8 cellular contexts compared by ENCODE assay signal in the genomic region with DNA sequence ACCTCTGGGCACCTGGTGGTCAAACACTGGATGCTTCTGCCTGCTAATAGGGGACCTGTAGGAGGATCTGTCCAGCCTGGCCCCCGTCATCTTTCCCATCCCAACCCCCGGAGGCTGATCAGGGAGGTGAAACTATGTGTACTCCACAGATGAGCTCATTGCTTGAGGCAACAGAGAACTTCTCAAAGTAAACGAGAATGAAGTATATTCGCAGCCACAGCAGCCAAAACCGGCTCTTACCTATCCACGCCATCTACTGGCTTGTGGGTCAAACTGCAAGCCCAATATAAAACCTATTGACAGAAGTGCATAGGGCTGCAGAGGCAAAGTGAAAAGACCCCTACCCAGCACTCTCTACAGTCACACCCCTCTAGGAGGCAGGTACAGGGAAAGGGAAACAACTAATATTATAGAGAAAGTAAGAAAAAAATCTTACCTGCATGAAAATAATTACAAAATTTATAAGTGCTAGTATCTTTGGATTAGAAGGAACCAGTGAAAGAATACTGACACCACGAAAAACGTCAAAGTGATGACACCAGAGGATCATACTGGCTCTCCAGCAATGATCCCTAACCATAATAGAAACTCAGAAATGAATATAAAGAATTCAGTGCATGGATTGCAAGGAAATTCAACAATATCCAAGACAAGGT.
A peak's percentile ranks its signal among the peaks of the same experiment; 100 is the strongest.
DNase-seq lines count a peak whose midpoint lies in the region; ATAC-seq, FAIRE-seq and TF ChIP-seq lines count a peak whose summit lies in the region.

No MANE protein-coding gene starts in this region.

- POLR2A ChIA-PET in endothelial cell of umbilical vein (lab: Charles Lee): no interaction called here

- H3K27me3 ChIP-seq in Peyer's patch (no peaks in the 10 kb centered on the region), endothelial cell of umbilical vein (ENCODE audit: control insufficient read depth in 2 of 2, insufficient read depth in 2 of 2, low read length in 2 of 2) (no peaks in the 10 kb centered on the region)

- dilution Hi-C loops in endothelial cell of umbilical vein (cut with MboI; ENCODE audit: extremely low pct_ligation_motif_present, low sequenced_read_pairs): no loop called here

- CTCF ChIA-PET in endothelial cell of umbilical vein (lab: Charles Lee): no interaction called here

- TF ChIP-seq POLR2A in Peyer's patch (IDR thresholded peaks at IDR 0.05) (no peak), endothelial cell of umbilical vein (IDR thresholded peaks at IDR 0.05; ENCODE audit: low read depth, low read length) (no peak)

- H3K9me1 ChIP-seq in endothelial cell of umbilical vein (replicated peaks; ENCODE audit: control insufficient read depth, extremely low read depth, insufficient read depth, low read length): no peaks in the 10 kb centered on the region

- no peak overlapping the region for H3K4me2 ChIP-seq in endothelial cell of umbilical vein (ENCODE audit: insufficient read depth, low read length)

- DNase-seq in Right ventricle myocardium superior (peak; percentile 22), left ventricle myocardium superior (no peak), HCEC 1CT (peak; percentile 10), KG1 (lab: John Stamatoyannopoulos, UW) (peak; percentile 6), Peyer's patch (peak in 1 of 3 donors; percentile 51), endothelial cell of umbilical vein (ENCODE audit: low read depth, low spot score) (peak; percentile 12), omental fat pad (ENCODE audit: low spot score) (no peak), cerebellum (ENCODE audit: low spot score) (no peak)

- no peak overlapping the region for H3K9ac ChIP-seq in endothelial cell of umbilical vein (replicated peaks; ENCODE audit: extremely low read depth, insufficient read depth, low read length)

- H3K4me3 ChIP-seq in Peyer's patch: no peak overlapping the region
- H3K4me3 ChIP-seq in endothelial cell of umbilical vein (replicated peaks in 1 of 3; ENCODE audit: insufficient read depth in 1 of 3, low read depth in 1 of 3, low read length in 3 of 3): no peak overlapping the region

- TF ChIP-seq CTCF in Peyer's patch (IDR thresholded peaks at IDR 0.05): peak in 4 of 6 experiments; percentile 22 to 47 (median 38)
- peak; percentile 57 to 67 for TF ChIP-seq CTCF in endothelial cell of umbilical vein (IDR thresholded peaks at IDR 0.05; ENCODE audit: extremely low read depth in 1 of 2, insufficient read depth in 1 of 2, low read depth in 1 of 2, low read length in 2 of 2)
- no peak for TF ChIP-seq CTCF in omental fat pad (IDR thresholded peaks at IDR 0.05)

- H3K79me2 ChIP-seq in endothelial cell of umbilical vein (ENCODE audit: control insufficient read depth, insufficient read depth, low read length): no peaks in the 10 kb centered on the region

- H2AFZ ChIP-seq in endothelial cell of umbilical vein (ENCODE audit: low read depth, low read length): no peak overlapping the region

- H3K27ac ChIP-seq in Peyer's patch: no peak overlapping the region
- no peak overlapping the region for H3K27ac ChIP-seq in endothelial cell of umbilical vein (ENCODE audit: insufficient read depth, low read depth, low read length)

- no peak for ATAC-seq in Right ventricle myocardium superior (ENCODE audit: poor library complexity)
- no peak for ATAC-seq in left ventricle myocardium superior
- peak; percentile 70 for ATAC-seq in omental fat pad (ENCODE audit: low FRiP score)

- BruUV-seq in endothelial cell of umbilical vein (replicated peaks; lab: Mats Ljungman, UMichigan): no TSS peak

- intact Hi-C loops in Right ventricle myocardium superior (cut with DNase I) (no loop called here), left ventricle myocardium superior (cut with micrococcal nuclease) (no loop called here), endothelial cell of umbilical vein (cut with micrococcal nuclease) (loop anchor here (5.0 kb wide), 1 partner anchor 846 kb away; no protein-coding TSS in a partner anchor)

- H3K36me3 ChIP-seq in Peyer's patch (no peaks in the 10 kb centered on the region), endothelial cell of umbilical vein (ENCODE audit: control insufficient read depth in 2 of 2, extremely low read depth in 1 of 2, insufficient read depth in 2 of 2, low read length in 2 of 2) (no peaks in the 10 kb centered on the region)

- H3K9me3 ChIP-seq in Peyer's patch (no peaks in the 10 kb centered on the region), endothelial cell of umbilical vein (replicated peaks; ENCODE audit: control insufficient read depth, insufficient read depth, low read length) (no peaks in the 10 kb centered on the region)

- H3K4me1 ChIP-seq in Peyer's patch (no peaks in the 10 kb centered on the region), endothelial cell of umbilical vein (ENCODE audit: control insufficient read depth, extremely low read depth, insufficient read depth, low read length) (no peaks in the 10 kb centered on the region)

- FAIRE-seq in endothelial cell of umbilical vein (lab: Jason Lieb, UNC): peak; percentile 65

- no peaks in the 10 kb centered on the region for H4K20me1 ChIP-seq in endothelial cell of umbilical vein (replicated peaks; ENCODE audit: control insufficient read depth, extremely low read depth, insufficient read depth, low read length)

TF ChIP-seq in endothelial cell of umbilical vein, 7 proteins besides CTCF, POLR2A, EP300 and RAD21:
- TF ChIP-seq, protein P1, sequence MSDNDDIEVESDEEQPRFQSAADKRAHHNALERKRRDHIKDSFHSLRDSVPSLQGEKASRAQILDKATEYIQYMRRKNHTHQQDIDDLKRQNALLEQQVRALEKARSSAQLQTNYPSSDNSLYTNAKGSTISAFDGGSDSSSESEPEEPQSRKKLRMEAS (IDR thresholded peaks at IDR 0.05; ENCODE audit: insufficient read depth, insufficient read length): no peak
- TF ChIP-seq EZH2 (IDR thresholded peaks at IDR 0.05; ENCODE audit: borderline replicate concordance, low read depth, low read length, severe bottlenecking) (no peak), MYC (IDR thresholded peaks at IDR 0.05; ENCODE audit: low read depth, low read length) (no peak), GATA2 (IDR thresholded peaks at IDR 0.05; ENCODE audit: insufficient read depth, insufficient read length, low read depth, low read length) (no peak), FOS (IDR thresholded peaks at IDR 0.05; ENCODE audit: borderline replicate concordance, insufficient read depth, low read length) (no peak), POLR2AphosphoS5 (IDR thresholded peaks at IDR 0.05; ENCODE audit: insufficient read depth, low read depth, low read length) (no peak)

Comparison
In these comparisons a context has a peak if more than half of its experiments do, and no peak if none do; other contexts are left out.
1. DNase-seq: peak in Right ventricle myocardium superior (single experiment), HCEC 1CT (single experiment), KG1 (single experiment) and endothelial cell of umbilical vein (single experiment); none in left ventricle myocardium superior (single experiment), omental fat pad (single experiment) and cerebellum (single experiment).
2. CTCF ChIP-seq: peak in Peyer's patch (4 of 6) and endothelial cell of umbilical vein (2 of 2); none in omental fat pad (0 of 3).